In the genomic region with DNA sequence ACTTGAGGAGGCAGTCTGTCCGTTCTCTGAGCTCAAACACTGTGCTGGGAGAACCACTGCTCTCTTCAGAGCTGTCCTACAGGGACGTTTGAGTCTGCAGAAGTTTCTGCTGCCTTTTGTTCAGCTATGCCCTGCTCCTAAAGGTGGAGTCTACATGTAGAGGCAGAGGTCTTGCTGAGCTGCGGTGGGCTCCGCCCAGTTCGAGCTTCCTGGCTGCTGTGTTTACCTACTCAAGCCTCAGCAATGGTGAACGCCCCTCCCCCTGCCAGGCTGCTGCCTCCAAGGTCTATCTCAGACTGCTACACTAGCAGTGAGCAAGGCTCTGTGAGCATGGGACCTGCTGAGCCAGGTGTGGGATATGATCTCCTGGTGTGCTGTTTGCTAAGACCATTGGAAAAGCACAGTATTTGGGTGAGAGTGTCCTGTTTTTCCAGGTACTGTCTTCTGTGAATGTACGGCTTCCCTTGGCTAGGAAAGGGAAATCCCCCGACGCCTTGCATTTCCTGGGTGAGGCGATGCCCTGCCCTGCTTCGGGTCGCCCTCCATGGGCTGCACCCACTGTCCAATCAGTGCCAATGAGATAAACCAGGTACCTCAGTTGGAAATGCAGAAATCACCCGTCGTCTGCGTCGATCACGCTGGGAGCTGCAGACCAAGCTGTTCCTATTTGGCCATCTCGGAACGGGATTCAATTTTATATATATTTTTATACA, we compare ENCODE assay signal across 9 cellular contexts. TPM values are rescaled to one million over a fixed set of nuclear protein-coding genes. Genes with fewer than 3 reads are reported as not detected.
A peak's percentile ranks its signal among the peaks of the same experiment; 100 is the strongest.
DNase-seq lines count a peak whose midpoint lies in the region; ATAC-seq and TF ChIP-seq lines count a peak whose summit lies in the region.
"Had no signal": no experiment of that assay in that cellular context is flagged by ENCODE, and none has a peak within 500 bp of the region (broad histone marks: within the 10 kb centered on the region; RNA-seq: fewer than 3 reads in every experiment).

No MANE protein-coding gene starts in this region.

- TF ChIP-seq CTCF in Loucy (conservative IDR thresholded peaks at IDR 0.05; ENCODE audit: low read length): no peak
- no peak for TF ChIP-seq CTCF in activated CD8-positive, alpha-beta T cell treated with anti-CD3 and anti-CD28 coated beads for 36 hours (IDR thresholded peaks at IDR 0.05)

- no peaks in the 10 kb centered on the region for H3K9me2 ChIP-seq in Loucy (replicated peaks; ENCODE audit: low read depth, low read length)

- peak overlapping the region; percentile 21 for H3K4me2 ChIP-seq in Loucy (ENCODE audit: low read depth, low read length, poor library complexity, severe bottlenecking)

- H3K9me3 Mint-ChIP-seq in activated CD8-positive, alpha-beta T cell treated with anti-CD3 and anti-CD28 coated beads for 36 hours: peaks cover 13% of the 10 kb centered on the region

- no peaks in the 10 kb centered on the region for H3K9me3 ChIP-seq in Loucy (ENCODE audit: insufficient read depth, low read depth, low read length)
- H3K9me3 ChIP-seq: thoracic aorta had no signal

- peak overlapping the region; percentile 66 for H3K27ac Mint-ChIP-seq in activated CD8-positive, alpha-beta T cell treated with anti-CD3 and anti-CD28 coated beads for 36 hours

- H2AFZ ChIP-seq in Loucy (ENCODE audit: low read length): no peak overlapping the region

- no peak overlapping the region for H3K4me3 ChIP-seq in Loucy (ENCODE audit: low read length, poor library complexity, severe bottlenecking)
- H3K4me3 ChIP-seq: thoracic aorta had no signal

- peaks cover 47% of the 10 kb centered on the region for H3K36me3 ChIP-seq in Loucy (ENCODE audit: insufficient read depth, low read length)

- H3K27me3 Mint-ChIP-seq in activated CD8-positive, alpha-beta T cell treated with anti-CD3 and anti-CD28 coated beads for 36 hours: no peaks in the 10 kb centered on the region

- peaks cover 12% of the 10 kb centered on the region for H3K4me1 ChIP-seq in Loucy (ENCODE audit: insufficient read depth, low read length, poor library complexity, severe bottlenecking)

- DNase-seq in activated CD8-positive, alpha-beta T cell treated with anti-CD3 and anti-CD28 coated beads for 36 hours: peak; percentile 83
- DNase-seq in left ventricle myocardium superior: peak; percentile 31
- peak; percentile 38 for DNase-seq in stimulated activated CD8-positive, alpha-beta memory T cell treated with anti-CD3 and anti-CD28 coated beads, Interleukin-15, amount 100 ng/mL, for 1 hour (ENCODE audit: low read depth)
- DNase-seq in dermis blood vessel endothelial cell: no peak
- DNase-seq in SW 1271 (lab: John Stamatoyannopoulos, UW): no peak

- peak; percentile 87 for ATAC-seq in activated CD8-positive, alpha-beta T cell treated with anti-CD3 and anti-CD28 coated beads for 36 hours
- ATAC-seq in left ventricle myocardium superior (no peak), HG02610 (IDR thresholded peaks at IDR 0.05; ENCODE audit: unreplicated experiment) (no peak), GM21367 (IDR thresholded peaks at IDR 0.05; ENCODE audit: unreplicated experiment) (no peak)

- no peaks in the 10 kb centered on the region for H3K27me3 ChIP-seq in Loucy (ENCODE audit: insufficient read depth, low read length, poor library complexity, severe bottlenecking)

- peaks cover 79% of the 10 kb centered on the region for H3K36me3 Mint-ChIP-seq in activated CD8-positive, alpha-beta T cell treated with anti-CD3 and anti-CD28 coated beads for 36 hours (ENCODE audit: low read depth)

- H3K79me2 ChIP-seq in Loucy (ENCODE audit: insufficient read depth, low read length): peaks cover 49% of the 10 kb centered on the region

- CTCF ChIA-PET in activated CD8-positive, alpha-beta T cell treated with anti-CD3 and anti-CD28 coated beads for 36 hours (lab: Charles Lee): interaction anchor here (0.6 to 1.6 kb wide), 4 partner anchors 12 to 85 kb away, joined by 3 to 5 read pairs (median 4); no protein-coding TSS in a partner anchor

- H3K4me3 Mint-ChIP-seq in activated CD8-positive, alpha-beta T cell treated with anti-CD3 and anti-CD28 coated beads for 36 hours: no peak overlapping the region

- H3K9ac ChIP-seq in Loucy (ENCODE audit: low read depth, low read length, poor library complexity, severe bottlenecking): no peak overlapping the region

- intact Hi-C loops in activated CD8-positive, alpha-beta T cell treated with anti-CD3 and anti-CD28 coated beads for 36 hours (cut with micrococcal nuclease): no loop called here
- intact Hi-C loops in left ventricle myocardium superior (cut with micrococcal nuclease): no loop called here

- H3F3A ChIP-seq in Loucy (ENCODE audit: low read depth): no peaks in the 10 kb centered on the region

- H3K4me1 Mint-ChIP-seq in activated CD8-positive, alpha-beta T cell treated with anti-CD3 and anti-CD28 coated beads for 36 hours (ENCODE audit: low read depth): peaks cover 54% of the 10 kb centered on the region

- POLR2A ChIA-PET in activated CD8-positive, alpha-beta T cell treated with anti-CD3 and anti-CD28 coated beads for 36 hours (lab: Charles Lee): no interaction called here

- H4K20me1 ChIP-seq in Loucy (ENCODE audit: insufficient read depth, low read length, poor library complexity, severe bottlenecking): peaks cover 8% of the 10 kb centered on the region

RNA-seq across cellular contexts. Expression of a gene that starts 58.5 kb away (rescaled TPM):
- 10 to 100 TPM; 62.8 to 69.8 TPM for total RNA-seq in activated CD8-positive, alpha-beta T cell treated with anti-CD3 and anti-CD28 coated beads for 36 hours
- total RNA-seq in left ventricle myocardium superior (4.2 TPM), dermis blood vessel endothelial cell (15.1 and 22.0 TPM in 2 replicates)

Comparison
In these comparisons a context has a peak if more than half of its experiments do, and no peak if none do; other contexts are left out.
1. DNase-seq: peak in activated CD8-positive, alpha-beta T cell treated with anti-CD3 and anti-CD28 coated beads for 36 hours (single experiment), left ventricle myocardium superior (single experiment) and stimulated activated CD8-positive, alpha-beta memory T cell treated with anti-CD3 and anti-CD28 coated beads, Interleukin-15, amount 100 ng/mL, for 1 hour (single experiment); none in dermis blood vessel endothelial cell (single experiment) and SW 1271 (0 of 2).